ENCODE assay signal across 27 cellular contexts in the genomic region with DNA sequence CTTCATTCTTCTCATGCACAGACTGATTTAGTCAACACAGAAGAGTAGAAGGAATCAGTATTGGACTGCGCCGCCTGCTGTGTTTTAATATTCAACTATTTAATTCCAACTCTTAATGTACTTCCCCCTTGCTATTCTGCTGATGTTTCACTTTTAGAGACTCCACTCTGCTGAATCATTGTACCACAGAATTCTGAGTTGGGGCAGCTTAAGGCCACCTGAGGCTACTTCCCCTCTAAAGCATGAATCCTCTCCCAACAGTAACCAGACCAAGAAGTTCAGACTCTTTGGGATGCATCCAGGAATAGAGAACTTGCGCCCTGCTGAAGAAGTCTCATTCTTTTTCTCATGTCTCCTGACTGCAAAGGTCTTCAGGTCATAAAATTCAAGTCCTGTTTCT.
A peak's percentile ranks its signal among the peaks of the same experiment; 100 is the strongest.
DNase-seq lines count a peak whose midpoint lies in the region; ATAC-seq and TF ChIP-seq lines count a peak whose summit lies in the region.
"Had no signal": no experiment of that assay in that cellular context is flagged by ENCODE, and none has a peak within 500 bp of the region (broad histone marks: within the 10 kb centered on the region; RNA-seq: fewer than 3 reads in every experiment).

No MANE protein-coding gene starts in this region.

- H3K27ac ChIP-seq in CD8-positive, alpha-beta memory T cell (ENCODE audit: low read depth, low read length): peak overlapping the region; percentile 1
- H3K27ac ChIP-seq in OCI-LY1 (ENCODE audit: low read depth, low read length, poor library complexity, severe bottlenecking) (peak overlapping the region; percentile 6), neutrophil (peak overlapping the region; percentile 67)
- H3K27ac ChIP-seq: C4-2B, RWPE1 had no signal

- H3K4me3 ChIP-seq in CD8-positive, alpha-beta memory T cell (ENCODE audit: low read length): no peak overlapping the region
- H3K4me3 ChIP-seq in OCI-LY1 (ENCODE audit: low read depth, low read length, poor library complexity, severe bottlenecking): no peak overlapping the region
- no peak overlapping the region for H3K4me3 ChIP-seq in neutrophil (ENCODE audit: low read depth in 1 of 2, low read length in 1 of 2)
- H3K4me3 ChIP-seq: spleen had no signal

- CTCF ChIA-PET in CD8-positive, alpha-beta memory T cell (lab: Charles Lee): no interaction called here

- H3K9me3 ChIP-seq in CD8-positive, alpha-beta memory T cell (ENCODE audit: low read length): no peaks in the 10 kb centered on the region
- H3K9me3 ChIP-seq in OCI-LY1 (ENCODE audit: low read length) (no peaks in the 10 kb centered on the region), neutrophil (no peaks in the 10 kb centered on the region)
- H3K9me3 ChIP-seq: spleen had no signal

- no peak overlapping the region for H2AFZ ChIP-seq in OCI-LY1 (ENCODE audit: low read length)

- H3K4me2 ChIP-seq in OCI-LY1 (ENCODE audit: low read length): no peak overlapping the region

- peaks cover 0 to 3% (median 0%) of the 10 kb centered on the region in 5 donors for H3K9me3 Mint-ChIP-seq in CD8-positive, alpha-beta memory T cell
- H3K9me3 Mint-ChIP-seq in central memory CD8-positive, alpha-beta T cell: no peaks in the 10 kb centered on the region
- H3K9me3 Mint-ChIP-seq: activated T-helper 2 cell treated with anti-CD3 and anti-CD28 coated beads, Interferon-gamma antibody, Interleukin-2, Interleukin-4, amounts not matched to agents 10 μg/mL and 5 μg/mL and 100 μg/mL, durations not matched to agents 14 hours and 24 hours and 36 hours had no signal

- peaks cover 17% of the 10 kb centered on the region for H3K4me1 ChIP-seq in CD8-positive, alpha-beta memory T cell (ENCODE audit: insufficient read depth, low read length)
- H3K4me1 ChIP-seq in OCI-LY1 (ENCODE audit: insufficient read depth, low read length, severe bottlenecking) (peaks cover 47% of the 10 kb centered on the region), neutrophil (ENCODE audit: control insufficient read depth in 1 of 2, insufficient read depth in 1 of 2, low read depth in 1 of 2, low read length in 1 of 2) (peaks cover 50 to 57% of the 10 kb centered on the region in 2 experiments)

- no peak for ATAC-seq in central memory CD8-positive, alpha-beta T cell (replicated peaks; ENCODE audit: extremely low read depth, poor library complexity, severe bottlenecking)
- ATAC-seq in HG02642 (IDR thresholded peaks at IDR 0.05; ENCODE audit: poor library complexity, unreplicated experiment) (no peak), GM18868 (IDR thresholded peaks at IDR 0.05; ENCODE audit: unreplicated experiment) (no peak), HG02885 (IDR thresholded peaks at IDR 0.05; ENCODE audit: poor library complexity, unreplicated experiment) (no peak)
- ATAC-seq: activated naive CD4-positive, alpha-beta T cell treated with anti-CD3 and anti-CD28 coated beads, Interleukin-2, amount 50 U/mL, for 72 hours; stimulated activated effector memory CD8-positive, alpha-beta T cell treated with anti-CD3 and anti-CD28 coated beads, Interleukin-12 subunit alpha, Interleukin-12 subunit beta, amount 100 ng/mL, for 72 hours had no signal

- no peak for DNase-seq in CD8-positive, alpha-beta memory T cell
- DNase-seq in central memory CD8-positive, alpha-beta T cell (ENCODE audit: low spot score in 2 of 2): no peak
- DNase-seq: activated CD4-positive, alpha-beta T cell treated with anti-CD3 and anti-CD28 coated beads, Interleukin-2, amount 50 U/mL, for 4 hours; activated CD4-positive, CD25-positive, alpha-beta regulatory T cell; activated CD8-positive, alpha-beta memory T cell treated with anti-CD3 and anti-CD28 coated beads, Interleukin-2, amount 50 U/mL, for 4 hours; aorta; glutamatergic neuron; HFFc6; NCI-H1048; NCI-H187 treated with DMSO at 0.1 percent for 48 hours; NCI-H526 treated with DMSO at 0.1 percent for 48 hours; retina; stimulated activated CD4-positive, alpha-beta T cell treated with anti-CD3 and anti-CD28 coated beads, Interleukin-2, amount 100 ng/mL, for 48 hours; substantia nigra; T-helper 9 cell had no signal

- H3K4me1 Mint-ChIP-seq in CD8-positive, alpha-beta memory T cell: peaks cover 31 to 44% (median 42%) of the 10 kb centered on the region in 3 donors
- peaks cover 59% of the 10 kb centered on the region for H3K4me1 Mint-ChIP-seq in central memory CD8-positive, alpha-beta T cell

- no peaks in the 10 kb centered on the region for H3F3A ChIP-seq in OCI-LY1 (ENCODE audit: insufficient read depth, low read length)

- H3K27me3 Mint-ChIP-seq in CD8-positive, alpha-beta memory T cell: no peaks in the 10 kb centered on the region
- no peaks in the 10 kb centered on the region for H3K27me3 Mint-ChIP-seq in central memory CD8-positive, alpha-beta T cell
- H3K27me3 Mint-ChIP-seq: memory B cell had no signal

- POLR2A ChIA-PET in CD8-positive, alpha-beta memory T cell (lab: Charles Lee): no interaction called here

- no peak overlapping the region for H3K9ac ChIP-seq in OCI-LY1 (ENCODE audit: low read length)

- no peaks in the 10 kb centered on the region for H3K36me3 ChIP-seq in CD8-positive, alpha-beta memory T cell (ENCODE audit: insufficient read depth, low read length)
- H3K36me3 ChIP-seq in OCI-LY1 (ENCODE audit: insufficient read depth, low read length) (no peaks in the 10 kb centered on the region; the same call in 1 of the 2 replicates), neutrophil (no peaks in the 10 kb centered on the region)
- H3K36me3 ChIP-seq: spleen had no signal

- H3K9me2 ChIP-seq in OCI-LY1 (ENCODE audit: low read depth, low read length): no peaks in the 10 kb centered on the region

- no peaks in the 10 kb centered on the region for H3K27me3 ChIP-seq in CD8-positive, alpha-beta memory T cell (ENCODE audit: insufficient read depth, low read length, poor library complexity, severe bottlenecking)
- H3K27me3 ChIP-seq in OCI-LY1 (ENCODE audit: insufficient read depth, low read length) (no peaks in the 10 kb centered on the region), neutrophil (no peaks in the 10 kb centered on the region)
- H3K27me3 ChIP-seq: spleen had no signal

- peak overlapping the region in 6 of 8 donors; percentile 21 to 86 (median 72) for H3K27ac Mint-ChIP-seq in CD8-positive, alpha-beta memory T cell
- peak overlapping the region; percentile 37 for H3K27ac Mint-ChIP-seq in central memory CD8-positive, alpha-beta T cell (ENCODE audit: low read depth)
- H3K27ac Mint-ChIP-seq: activated T-helper 2 cell treated with anti-CD3 and anti-CD28 coated beads, Interferon-gamma antibody, Interleukin-2, Interleukin-4, amounts not matched to agents 10 μg/mL and 5 μg/mL and 100 μg/mL, durations not matched to agents 14 hours and 24 hours and 36 hours; HFFc6; memory B cell; stimulated activated effector memory CD8-positive, alpha-beta T cell treated with anti-CD3 and anti-CD28 coated beads, Interleukin-12 subunit alpha, Interleukin-12 subunit beta, amount 100 ng/mL, for 72 hours had no signal

- no peak overlapping the region for H3K4me3 Mint-ChIP-seq in CD8-positive, alpha-beta memory T cell
- H3K4me3 Mint-ChIP-seq in central memory CD8-positive, alpha-beta T cell: no peak overlapping the region
- H3K4me3 Mint-ChIP-seq: HFFc6; memory B cell; stimulated activated effector memory CD8-positive, alpha-beta T cell treated with anti-CD3 and anti-CD28 coated beads, Interleukin-12 subunit alpha, Interleukin-12 subunit beta, amount 100 ng/mL, for 72 hours had no signal

- no peaks in the 10 kb centered on the region for H3K36me3 Mint-ChIP-seq in CD8-positive, alpha-beta memory T cell
- no peaks in the 10 kb centered on the region for H3K36me3 Mint-ChIP-seq in central memory CD8-positive, alpha-beta T cell (ENCODE audit: insufficient read depth)
- H3K36me3 Mint-ChIP-seq: activated naive CD4-positive, alpha-beta T cell treated with anti-CD3 and anti-CD28 coated beads, Interleukin-2, amount 50 U/mL, for 72 hours; stimulated activated effector memory CD8-positive, alpha-beta T cell treated with anti-CD3 and anti-CD28 coated beads, Interleukin-12 subunit alpha, Interleukin-12 subunit beta, amount 100 ng/mL, for 72 hours had no signal

- no peak for TF ChIP-seq CTCF in OCI-LY1 (IDR thresholded peaks at IDR 0.05; ENCODE audit: low read length)
- TF ChIP-seq CTCF in neutrophil (IDR thresholded peaks at IDR 0.05): no peak

- H4K20me1 ChIP-seq in OCI-LY1 (ENCODE audit: insufficient read depth, low read length): no peaks in the 10 kb centered on the region

- H3K79me2 ChIP-seq in OCI-LY1 (ENCODE audit: insufficient read depth, low read length): no peaks in the 10 kb centered on the region

Comparison
In these comparisons a context has a peak if more than half of its experiments do, and no peak if none do; other contexts are left out.
1. H3K27ac ChIP-seq: peak in every context shown above with its lines; median percentile 67 in neutrophil; 6 in OCI-LY1; 1 in CD8-positive, alpha-beta memory T cell.